ENCODE assay signal across 8 cellular contexts in the genomic region with DNA sequence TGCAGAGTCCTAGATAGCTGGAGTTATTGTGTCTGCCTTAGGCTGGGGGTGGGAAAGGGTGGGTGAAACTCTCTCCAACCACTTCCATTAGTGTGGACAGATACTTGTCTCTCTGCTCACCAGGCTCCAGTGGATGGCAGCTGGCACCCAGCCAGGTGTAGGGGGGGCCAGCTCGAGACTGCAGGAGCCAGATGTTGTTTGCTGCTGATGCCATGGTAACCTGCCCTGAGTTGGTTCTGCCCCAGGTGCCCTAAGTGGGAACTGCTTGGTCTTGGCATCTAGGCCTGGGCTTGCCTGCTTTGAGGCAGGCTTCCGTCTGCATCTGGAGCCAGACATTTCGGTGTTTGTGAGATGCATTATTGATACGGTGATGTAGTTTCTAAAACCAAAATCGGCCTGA.
DNase-seq lines count a peak whose midpoint lies in the region; ATAC-seq and TF ChIP-seq lines count a peak whose summit lies in the region.
"Had no signal": no experiment of that assay in that cellular context is flagged by ENCODE, and none has a peak within 500 bp of the region (broad histone marks: within the 10 kb centered on the region; RNA-seq: fewer than 3 reads in every experiment).

No MANE protein-coding gene starts in this region.

- TF ChIP-seq POLR2A in heart left ventricle (IDR thresholded peaks at IDR 0.05) (no peak), gastrocnemius medialis (IDR thresholded peaks at IDR 0.05) (no peak)

- H3K9me3 Mint-ChIP-seq in activated CD8-positive, alpha-beta T cell treated with anti-CD3 and anti-CD28 coated beads, Interleukin-2, amount 10 ng/mL, durations not matched to agents 7 days and 5 days (ENCODE audit: insufficient read depth) = no peaks in the 10 kb centered on the region

- H3K9me3 ChIP-seq in heart left ventricle (no peaks in the 10 kb centered on the region), gastrocnemius medialis (no peaks in the 10 kb centered on the region), T-helper 17 cell (ENCODE audit: control insufficient read depth, low read length, poor library complexity, severe bottlenecking) (no peaks in the 10 kb centered on the region)

- ATAC-seq in heart left ventricle (peak; percentile 53 to 77 (median 64)), gastrocnemius medialis (no peak), T-helper 17 cell (no peak)
- ATAC-seq in activated CD8-positive, alpha-beta T cell treated with anti-CD3 and anti-CD28 coated beads, Interleukin-2, amount 10 ng/mL, durations not matched to agents 7 days and 5 days = no peak

- peaks cover 0 to 2% (median 0%) of the 10 kb centered on the region in 9 donors for H3K36me3 ChIP-seq in heart left ventricle
- no peaks in the 10 kb centered on the region for H3K36me3 ChIP-seq in gastrocnemius medialis

- H3K27me3 ChIP-seq in heart left ventricle (no peaks in the 10 kb centered on the region), gastrocnemius medialis (no peaks in the 10 kb centered on the region)

- peaks cover 5% of the 10 kb centered on the region for H3K4me1 Mint-ChIP-seq in T-helper 17 cell
- no peaks in the 10 kb centered on the region for H3K4me1 Mint-ChIP-seq in activated CD8-positive, alpha-beta T cell treated with anti-CD3 and anti-CD28 coated beads, Interleukin-2, amount 10 ng/mL, durations not matched to agents 7 days and 5 days (ENCODE audit: low read depth)

- no peaks in the 10 kb centered on the region for H3K27me3 Mint-ChIP-seq in T-helper 17 cell
- H3K27me3 Mint-ChIP-seq in activated CD8-positive, alpha-beta T cell treated with anti-CD3 and anti-CD28 coated beads, Interleukin-2, amount 10 ng/mL, durations not matched to agents 7 days and 5 days (ENCODE audit: low read depth) = no peaks in the 10 kb centered on the region

- H3K27ac ChIP-seq in heart left ventricle = peak overlapping the region in 11 of 12 donors; percentile 6 to 76 (median 53)
- peak overlapping the region; percentile 45 for H3K27ac ChIP-seq in substantia nigra (ENCODE audit: low read depth, low read length, poor library complexity, severe bottlenecking)
- no peak overlapping the region for H3K27ac ChIP-seq in gastrocnemius medialis

- CTCF ChIA-PET in activated CD8-positive, alpha-beta T cell treated with anti-CD3 and anti-CD28 coated beads, Interleukin-2, amount 10 ng/mL, durations not matched to agents 7 days and 5 days (lab: Charles Lee) = no interaction called here

- peaks cover 0 to 52% (median 19%) of the 10 kb centered on the region in 12 donors for H3K4me1 ChIP-seq in heart left ventricle
- no peaks in the 10 kb centered on the region for H3K4me1 ChIP-seq in gastrocnemius medialis

- POLR2A ChIA-PET in activated CD8-positive, alpha-beta T cell treated with anti-CD3 and anti-CD28 coated beads, Interleukin-2, amount 10 ng/mL, durations not matched to agents 7 days and 5 days (lab: Charles Lee) = no interaction called here

- no peak overlapping the region for H3K27ac Mint-ChIP-seq in T-helper 17 cell
- no peak overlapping the region for H3K27ac Mint-ChIP-seq in activated CD8-positive, alpha-beta T cell treated with anti-CD3 and anti-CD28 coated beads, Interleukin-2, amount 10 ng/mL, durations not matched to agents 7 days and 5 days

- H3K4me3 Mint-ChIP-seq in T-helper 17 cell = no peak overlapping the region
- H3K4me3 Mint-ChIP-seq in activated CD8-positive, alpha-beta T cell treated with anti-CD3 and anti-CD28 coated beads, Interleukin-2, amount 10 ng/mL, durations not matched to agents 7 days and 5 days = no peak overlapping the region

- DNase-seq in NAMALWA (ENCODE audit: low spot score) = peak; percentile 75
- DNase-seq in NCI-H748 treated with DMSO at 0.1 percent for 48 hours (lab: John Stamatoyannopoulos, UW) = peak; percentile 88
- peak; percentile 49 to 79 (median 70) for DNase-seq in heart left ventricle
- DNase-seq in substantia nigra (lab: John Stamatoyannopoulos, UW) = peak in 31 of 49 donors; percentile 9 to 63 (median 32)
- DNase-seq in gastrocnemius medialis = no peak
- no peak for DNase-seq in T-helper 17 cell
- DNase-seq in activated CD8-positive, alpha-beta T cell treated with anti-CD3 and anti-CD28 coated beads, Interleukin-2, amount 10 ng/mL, durations not matched to agents 7 days and 5 days = no peak
- DNase-seq: activated CD4-positive, CD25-positive, alpha-beta regulatory T cell had no signal

- peaks cover 11% of the 10 kb centered on the region for H3K36me3 Mint-ChIP-seq in T-helper 17 cell (ENCODE audit: low read depth)
- no peaks in the 10 kb centered on the region for H3K36me3 Mint-ChIP-seq in activated CD8-positive, alpha-beta T cell treated with anti-CD3 and anti-CD28 coated beads, Interleukin-2, amount 10 ng/mL, durations not matched to agents 7 days and 5 days (ENCODE audit: low read depth)

- WGBS in heart left ventricle, 4 donors = 43 to 62% (median 48%) methylated on average over 4 to 5 of the region's 5 CpGs

- intact Hi-C loops in heart left ventricle (cut with DNase I) = no loop called here
- intact Hi-C loops in gastrocnemius medialis (cut with DNase I; ENCODE audit: low total_unique reads) = no loop called here

- no peak for TF ChIP-seq CTCF in heart left ventricle (IDR thresholded peaks at IDR 0.05)
- TF ChIP-seq CTCF in gastrocnemius medialis (IDR thresholded peaks at IDR 0.05 in 4 of 5, conservative IDR thresholded peaks at IDR 0.05 in 1 of 5) = no peak

- in situ Hi-C loops in gastrocnemius medialis (cut with MboI; ENCODE audit: low sequenced_read_pairs in 4 of 4) = no loop called here

- H3K4me3 ChIP-seq in heart left ventricle (no peak overlapping the region), gastrocnemius medialis (no peak overlapping the region)

Comparison
In these comparisons a context has a peak if more than half of its experiments do, and no peak if none do; other contexts are left out.
1. DNase-seq: peak in NAMALWA (single experiment), NCI-H748 treated with DMSO at 0.1 percent for 48 hours (single experiment), heart left ventricle (5 of 5) and substantia nigra (31 of 49); none in gastrocnemius medialis (0 of 2), T-helper 17 cell (0 of 3) and activated CD8-positive, alpha-beta T cell treated with anti-CD3 and anti-CD28 coated beads, Interleukin-2, amount 10 ng/mL, durations not matched to agents 7 days and 5 days (single experiment).
2. ATAC-seq: peak in heart left ventricle (4 of 4); none in gastrocnemius medialis (0 of 2), T-helper 17 cell (single experiment) and activated CD8-positive, alpha-beta T cell treated with anti-CD3 and anti-CD28 coated beads, Interleukin-2, amount 10 ng/mL, durations not matched to agents 7 days and 5 days (single experiment).
3. H3K27ac ChIP-seq: peak in heart left ventricle (11 of 12) and substantia nigra (single experiment); none in gastrocnemius medialis (0 of 4).